Comparison of ENCODE assay signal across 9 cellular contexts in the genomic region with DNA sequence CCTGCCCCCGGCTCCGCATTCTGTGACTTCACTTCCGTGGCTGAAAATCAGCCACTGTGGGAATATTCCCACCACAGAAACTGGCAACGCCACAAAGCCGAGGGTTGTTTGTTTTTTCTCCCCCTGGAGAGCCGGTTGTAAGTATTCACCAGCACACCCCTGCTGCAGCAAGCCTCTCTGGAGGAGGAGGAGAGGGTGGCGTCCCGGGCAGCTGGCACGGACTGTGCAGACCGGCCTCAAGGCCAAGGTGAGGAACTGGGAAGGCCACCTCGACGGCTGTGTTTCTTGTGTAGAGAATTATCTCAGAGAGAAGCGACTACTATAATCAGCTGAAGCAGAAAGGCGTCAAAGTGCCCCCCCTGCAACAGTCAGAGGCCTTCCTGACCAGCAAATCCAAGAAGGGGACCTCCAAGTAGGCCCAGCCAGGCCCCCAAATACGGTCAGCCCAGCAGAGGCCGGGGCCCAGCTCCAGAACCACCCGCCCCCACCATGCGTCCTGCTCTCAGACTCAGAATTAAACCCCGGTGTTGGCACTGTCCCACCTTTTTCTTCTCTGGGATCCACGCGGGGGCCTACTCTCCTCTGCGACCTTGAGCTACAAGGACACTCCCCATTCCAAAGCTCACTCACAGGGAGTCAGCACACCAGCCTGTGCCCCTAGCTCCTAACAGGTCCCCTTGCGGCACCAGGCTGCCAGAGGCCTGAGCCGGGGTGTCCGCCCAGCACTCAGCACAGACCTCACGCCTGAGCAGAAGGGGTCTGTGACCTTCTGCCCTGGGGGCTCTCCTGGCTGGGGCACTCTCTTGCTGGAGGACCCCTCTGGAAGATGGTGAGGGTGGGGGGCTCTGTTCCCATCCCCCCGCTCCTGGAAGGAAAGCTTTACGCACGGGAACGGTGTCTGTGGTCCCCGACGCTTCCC. TPM values are rescaled to one million over a fixed set of nuclear protein-coding genes. Genes with fewer than 3 reads are reported as not detected.
DNase-seq lines count a peak whose midpoint lies in the region; ATAC-seq, FAIRE-seq and TF ChIP-seq lines count a peak whose summit lies in the region.
"Had no signal": no experiment of that assay in that cellular context is flagged by ENCODE, and none has a peak within 500 bp of the region (broad histone marks: within the 10 kb centered on the region; RNA-seq: fewer than 3 reads in every experiment).

No MANE protein-coding gene starts in this region.

- H2BK120ac ChIP-seq in mesendoderm (ENCODE audit: low read depth, low read length), result no peak overlapping the region

- H3K56ac ChIP-seq in mesendoderm (ENCODE audit: low read length), result peak overlapping the region; percentile 69

- H2AK5ac ChIP-seq in mesendoderm (ENCODE audit: low read length), result no peak overlapping the region

- no peak overlapping the region for H4K8ac ChIP-seq in mesendoderm (ENCODE audit: low read depth, low read length)

- H3K23ac ChIP-seq in mesendoderm (ENCODE audit: low read length), result no peak overlapping the region

- ATAC-seq in Right ventricle myocardium inferior (no peak), GM18861 (IDR thresholded peaks at IDR 0.05; ENCODE audit: unreplicated experiment) (no peak)

- H2BK15ac ChIP-seq in mesendoderm (replicated peaks; ENCODE audit: low read depth), result no peak overlapping the region

- H3K4me1 ChIP-seq in mesendoderm (ENCODE audit: control insufficient read depth, low read depth, low read length), result no peaks in the 10 kb centered on the region

- H3K27me3 ChIP-seq in bronchial epithelial cell (ENCODE audit: control insufficient read depth, insufficient read depth, low read length), result peaks cover 4% of the 10 kb centered on the region
- no peaks in the 10 kb centered on the region for H3K27me3 ChIP-seq in mesendoderm (ENCODE audit: insufficient read depth, low read length, poor library complexity)

- intact Hi-C loops in Right ventricle myocardium inferior (cut with DNase I) (no loop called here), cardiac septum (cut with DNase I) (no loop called here)

- H3K18ac ChIP-seq in mesendoderm (ENCODE audit: low read length), result no peak overlapping the region

- TF ChIP-seq CTCF in bronchial epithelial cell (IDR thresholded peaks at IDR 0.05; ENCODE audit: insufficient read depth, low read length, severe bottlenecking), result no peak

- no peak for FAIRE-seq in bronchial epithelial cell (lab: Jason Lieb, UNC)

- H3K4me2 ChIP-seq in mesendoderm (ENCODE audit: low read length), result peak overlapping the region; percentile 11

- H2BK5ac ChIP-seq in mesendoderm (ENCODE audit: low read length), result no peak overlapping the region

- DNase-seq in Right ventricle myocardium inferior (ENCODE audit: missing footprints), result peak; percentile 32
- no peak for DNase-seq in cardiac septum (ENCODE audit: low spot score)
- no peak for DNase-seq in bronchial epithelial cell (ENCODE audit: low read depth)
- peak; percentile 32 for DNase-seq in mesendoderm
- no peak for DNase-seq in ACHN
- DNase-seq in HCEC 1CT, result no peak
- no peak for DNase-seq in OCI-M1 (lab: John Stamatoyannopoulos, UW)

- H3K36me3 ChIP-seq in bronchial epithelial cell (ENCODE audit: control insufficient read depth, insufficient read depth, low read length), result no peaks in the 10 kb centered on the region
- no peaks in the 10 kb centered on the region for H3K36me3 ChIP-seq in mesendoderm (ENCODE audit: control insufficient read depth, insufficient read depth, low read length)

- H4K5ac ChIP-seq in mesendoderm (ENCODE audit: low read length), result no peak overlapping the region

- H3K79me2 ChIP-seq in mesendoderm (ENCODE audit: control insufficient read depth, insufficient read depth, low read length), result no peaks in the 10 kb centered on the region

- H3K9ac ChIP-seq in mesendoderm (ENCODE audit: low read length), result peak overlapping the region; percentile 42

- no CpG with 5 or more reads among the region's 32 CpGs for WGBS in mesendoderm (ENCODE audit: extremely low coverage, insufficient coverage, low lambda C conversion rate)

- H3K79me1 ChIP-seq in mesendoderm (ENCODE audit: low read length), result no peaks in the 10 kb centered on the region

- peak overlapping the region; percentile 52 for H3K4me3 ChIP-seq in bronchial epithelial cell (ENCODE audit: low read depth, low read length)
- H3K4me3 ChIP-seq in mesendoderm (ENCODE audit: low read length), result no peak overlapping the region

- no peak overlapping the region for H3K4ac ChIP-seq in mesendoderm (ENCODE audit: low read depth, low read length)

- no peak overlapping the region for H3K27ac ChIP-seq in mesendoderm (ENCODE audit: low read depth, low read length)

- in situ Hi-C loops in ACHN (cut with HindIII; ENCODE audit: low pct_ligation_motif_present, low pct_unique_long_range_greater_than_20kb, low sequenced_read_pairs), result no loop called here

RNA-seq across cellular contexts. Expression of a gene that starts 1.2 kb away (rescaled TPM):
- total RNA-seq in Right ventricle myocardium inferior, result 13.0 TPM
- total RNA-seq in cardiac septum, result 8.0 TPM
- 1.2 TPM in 1 of 2 replicates, not detected in the other for total RNA-seq in bronchial epithelial cell
- polyA plus RNA-seq in mesendoderm (2013, experiment 1 of 2), result 2.0 TPM
- 2.0 TPM for polyA plus RNA-seq in mesendoderm (2013, experiment 2 of 2)

RNA-seq across cellular contexts. Expression of a gene that starts 19.1 kb away (rescaled TPM):
- total RNA-seq in Right ventricle myocardium inferior (not detected), cardiac septum (not detected), bronchial epithelial cell (not detected in 2 replicates)
- not detected for polyA plus RNA-seq in mesendoderm (2013, experiment 1 of 2)
- polyA plus RNA-seq in mesendoderm (2013, experiment 2 of 2), result not detected
- total RNA-seq: dermis blood vessel endothelial cell had no signal

RNA-seq across cellular contexts. Expression of a gene that starts 24.9 kb away (rescaled TPM):
- total RNA-seq in Right ventricle myocardium inferior (54.5 TPM), cardiac septum (63.1 TPM), bronchial epithelial cell (35.6 and 37.9 TPM in 2 replicates)
- 29.4 TPM for polyA plus RNA-seq in mesendoderm (2013, experiment 1 of 2)
- 27.1 TPM for polyA plus RNA-seq in mesendoderm (2013, experiment 2 of 2)

Comparison
In these comparisons a context has a peak if more than half of its experiments do, and no peak if none do; other contexts are left out.
1. DNase-seq: peak in Right ventricle myocardium inferior (single experiment) and mesendoderm (single experiment); none in cardiac septum (single experiment), bronchial epithelial cell (single experiment), ACHN (single experiment), HCEC 1CT (single experiment) and OCI-M1 (single experiment).